In the genomic region with DNA sequence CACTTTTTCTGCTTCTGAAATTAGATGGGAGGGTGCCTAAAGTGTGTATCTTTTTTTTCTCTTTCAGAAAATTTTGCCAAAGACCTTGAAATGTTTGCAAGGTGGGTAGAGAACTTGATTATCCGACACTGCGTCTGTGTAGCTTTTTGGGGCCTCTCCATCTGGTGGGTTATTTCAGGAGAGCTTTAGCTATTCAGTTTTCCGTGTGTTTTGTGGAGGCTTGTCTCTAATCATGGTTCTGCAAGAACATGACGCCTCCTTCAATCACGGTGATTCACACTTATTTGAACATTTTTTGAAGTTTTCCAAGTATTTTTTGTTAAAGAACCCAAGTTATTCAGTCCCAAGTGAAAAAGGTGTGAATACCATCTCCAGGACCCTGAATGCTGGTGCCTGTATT, we compare ENCODE assay signal across 2 cellular contexts.
TF ChIP-seq lines count a peak whose summit lies in the region.

No MANE protein-coding gene starts in this region.

TF ChIP-seq in GM23338, 12 proteins besides CTCF, POLR2A, EP300 and RAD21 (continues in another document):
- TF ChIP-seq ETS1 (IDR thresholded peaks at IDR 0.05) (no peak), POLR2AphosphoS5 (IDR thresholded peaks at IDR 0.05; ENCODE audit: low read depth) (no peak), JUNB (IDR thresholded peaks at IDR 0.05; ENCODE audit: unreplicated experiment) (no peak), EZH2 (IDR thresholded peaks at IDR 0.05; ENCODE audit: low read depth, unreplicated experiment) (no peak), REST (IDR thresholded peaks at IDR 0.05; ENCODE audit: unreplicated experiment) (no peak), ZNF114 (CRISPR knock-in tag; IDR thresholded peaks at IDR 0.05) (no peak), EZH2phosphoT487 (IDR thresholded peaks at IDR 0.05; ENCODE audit: unreplicated experiment) (no peak), ZNF462 (CRISPR knock-in tag; IDR thresholded peaks at IDR 0.05) (no peak), CREB1 (CRISPR knock-in tag; IDR thresholded peaks at IDR 0.05; ENCODE audit: low read depth) (no peak), ZNF331 (CRISPR knock-in tag; IDR thresholded peaks at IDR 0.05; ENCODE audit: low read depth) (no peak)

TF ChIP-seq in GM12878, 131 proteins besides CTCF, POLR2A, EP300 and RAD21:
- TF ChIP-seq RBBP5 (conservative IDR thresholded peaks at IDR 0.05): no peak
- TF ChIP-seq IKZF2 (IDR thresholded peaks at IDR 0.05): no peak
- TF ChIP-seq RAD51 (IDR thresholded peaks at IDR 0.05): no peak
- TF ChIP-seq SIX5 (IDR thresholded peaks at IDR 0.05; ENCODE audit: low read depth, low read length, severe bottlenecking): no peak
- TF ChIP-seq SREBF2 (IDR thresholded peaks at IDR 0.05; ENCODE audit: low read length): no peak
- no peak for TF ChIP-seq NKRF (conservative IDR thresholded peaks at IDR 0.05)
- TF ChIP-seq, protein P1, sequence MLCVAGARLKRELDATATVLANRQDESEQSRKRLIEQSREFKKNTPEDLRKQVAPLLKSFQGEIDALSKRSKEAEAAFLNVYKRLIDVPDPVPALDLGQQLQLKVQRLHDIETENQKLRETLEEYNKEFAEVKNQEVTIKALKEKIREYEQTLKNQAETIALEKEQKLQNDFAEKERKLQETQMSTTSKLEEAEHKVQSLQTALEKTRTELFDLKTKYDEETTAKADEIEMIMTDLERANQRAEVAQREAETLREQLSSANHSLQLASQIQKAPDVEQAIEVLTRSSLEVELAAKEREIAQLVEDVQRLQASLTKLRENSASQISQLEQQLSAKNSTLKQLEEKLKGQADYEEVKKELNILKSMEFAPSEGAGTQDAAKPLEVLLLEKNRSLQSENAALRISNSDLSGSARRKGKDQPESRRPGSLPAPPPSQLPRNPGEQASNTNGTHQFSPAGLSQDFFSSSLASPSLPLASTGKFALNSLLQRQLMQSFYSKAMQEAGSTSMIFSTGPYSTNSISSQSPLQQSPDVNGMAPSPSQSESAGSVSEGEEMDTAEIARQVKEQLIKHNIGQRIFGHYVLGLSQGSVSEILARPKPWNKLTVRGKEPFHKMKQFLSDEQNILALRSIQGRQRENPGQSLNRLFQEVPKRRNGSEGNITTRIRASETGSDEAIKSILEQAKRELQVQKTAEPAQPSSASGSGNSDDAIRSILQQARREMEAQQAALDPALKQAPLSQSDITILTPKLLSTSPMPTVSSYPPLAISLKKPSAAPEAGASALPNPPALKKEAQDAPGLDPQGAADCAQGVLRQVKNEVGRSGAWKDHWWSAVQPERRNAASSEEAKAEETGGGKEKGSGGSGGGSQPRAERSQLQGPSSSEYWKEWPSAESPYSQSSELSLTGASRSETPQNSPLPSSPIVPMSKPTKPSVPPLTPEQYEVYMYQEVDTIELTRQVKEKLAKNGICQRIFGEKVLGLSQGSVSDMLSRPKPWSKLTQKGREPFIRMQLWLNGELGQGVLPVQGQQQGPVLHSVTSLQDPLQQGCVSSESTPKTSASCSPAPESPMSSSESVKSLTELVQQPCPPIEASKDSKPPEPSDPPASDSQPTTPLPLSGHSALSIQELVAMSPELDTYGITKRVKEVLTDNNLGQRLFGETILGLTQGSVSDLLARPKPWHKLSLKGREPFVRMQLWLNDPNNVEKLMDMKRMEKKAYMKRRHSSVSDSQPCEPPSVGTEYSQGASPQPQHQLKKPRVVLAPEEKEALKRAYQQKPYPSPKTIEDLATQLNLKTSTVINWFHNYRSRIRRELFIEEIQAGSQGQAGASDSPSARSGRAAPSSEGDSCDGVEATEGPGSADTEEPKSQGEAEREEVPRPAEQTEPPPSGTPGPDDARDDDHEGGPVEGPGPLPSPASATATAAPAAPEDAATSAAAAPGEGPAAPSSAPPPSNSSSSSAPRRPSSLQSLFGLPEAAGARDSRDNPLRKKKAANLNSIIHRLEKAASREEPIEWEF (IDR thresholded peaks at IDR 0.05; ENCODE audit: insufficient replicate concordance, low read depth, low read length): no peak
- TF ChIP-seq NBN (IDR thresholded peaks at IDR 0.05): no peak
- no peak for TF ChIP-seq HDAC2 (IDR thresholded peaks at IDR 0.05)
- TF ChIP-seq MYB (IDR thresholded peaks at IDR 0.05; ENCODE audit: borderline replicate concordance, low read depth, low read length): no peak
- no peak for TF ChIP-seq HCFC1 (IDR thresholded peaks at IDR 0.05; ENCODE audit: low read length)
- TF ChIP-seq MEF2B (IDR thresholded peaks at IDR 0.05; ENCODE audit: partially characterized antibody, poor library complexity, severe bottlenecking): no peak
- TF ChIP-seq CHD4 (IDR thresholded peaks at IDR 0.05): no peak
- TF ChIP-seq SREBF1 (IDR thresholded peaks at IDR 0.05; ENCODE audit: low read length): no peak
- no peak for TF ChIP-seq RUNX3 (IDR thresholded peaks at IDR 0.05; ENCODE audit: low read length)
